In the genomic region with DNA sequence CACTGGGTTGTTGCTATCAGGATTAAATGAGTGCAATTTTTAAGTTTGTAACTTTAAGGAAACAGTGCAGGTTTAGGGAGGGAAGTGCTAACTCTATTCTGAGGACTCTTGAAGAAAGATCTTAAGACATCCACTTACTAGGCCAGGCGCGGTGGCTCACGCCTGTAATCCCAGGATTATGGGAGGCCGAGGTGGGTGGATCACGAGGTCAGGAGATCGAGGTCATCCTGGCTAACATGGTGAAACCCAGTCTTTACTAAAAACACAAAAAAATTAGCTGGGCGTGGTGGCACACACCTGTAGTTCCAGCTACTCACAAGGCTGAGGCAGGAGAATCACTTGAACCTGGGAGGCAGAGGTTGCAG, we compare ENCODE assay signal across 8 cellular contexts. TPM values are rescaled to one million over a fixed set of nuclear protein-coding genes. Genes with fewer than 3 reads are reported as not detected.
A peak's percentile ranks its signal among the peaks of the same experiment; 100 is the strongest.
DNase-seq lines count a peak whose midpoint lies in the region; ATAC-seq, FAIRE-seq and TF ChIP-seq lines count a peak whose summit lies in the region.
"Not testable (repeated sequence)": the region's sequence is repeated elsewhere in the genome, so short reads cannot be mapped to it uniquely, and the experiment has no call there.

No MANE protein-coding gene starts in this region.

- not testable (repeated sequence) for H2BK15ac ChIP-seq in H1 (ENCODE audit: low read length)

- not testable (repeated sequence) for H2AFZ ChIP-seq in OCI-LY1 (ENCODE audit: low read length); H1 (ENCODE audit: low read length)

- H3K36me3 Mint-ChIP-seq in CD14-positive monocyte; activated T-helper 17 cell treated with anti-CD3 and anti-CD28 coated beads, Interleukin-2, amount 50 U/mL, for 72 hours (ENCODE audit: low read depth); stimulated activated naive B cell treated with anti-CD40 and anti-IgM and Interleukin-4, amounts not matched to agents 10 μg/mL and 1 μg/mL and 100 μg/mL, for 72 hours: not testable (repeated sequence)

- not testable (repeated sequence) for H3K79me2 ChIP-seq in OCI-LY1 (ENCODE audit: insufficient read depth, low read length); H1 (ENCODE audit: control insufficient read depth in 1 of 2, insufficient read depth in 2 of 2, low read length in 2 of 2)

- H4K5ac ChIP-seq in H1 (ENCODE audit: insufficient read length, low read depth, low read length): not testable (repeated sequence)

- ATAC-seq in GM19043 (IDR thresholded peaks at IDR 0.05; ENCODE audit: low read depth, unreplicated experiment): peak; percentile 4
- ATAC-seq in HG03378 (IDR thresholded peaks at IDR 0.05; ENCODE audit: unreplicated experiment): peak; percentile 1
- ATAC-seq in activated T-helper 17 cell treated with anti-CD3 and anti-CD28 coated beads, Interleukin-2, amount 50 U/mL, for 72 hours (replicated peaks); stimulated activated naive B cell treated with anti-CD40 and anti-IgM and Interleukin-4, amounts not matched to agents 10 μg/mL and 1 μg/mL and 100 μg/mL, for 72 hours (replicated peaks): not testable (repeated sequence)

- H3K4me2 ChIP-seq in OCI-LY1 (ENCODE audit: low read length): peak overlapping the region; percentile 1; the same call in 1 of the 2 replicates
- H3K4me2 ChIP-seq in H1 (ENCODE audit: insufficient read depth in 1 of 2, low read depth in 2 of 2, low read length in 2 of 2): peak overlapping the region; percentile 11 to 58; a peak in 3 of 4 replicates

- not testable (repeated sequence) for H3K23ac ChIP-seq in H1 (ENCODE audit: insufficient read length)

- not testable (repeated sequence) for H3K23me2 ChIP-seq in H1 (ENCODE audit: low read depth, low read length)

- H3K9me2 ChIP-seq in OCI-LY1 (ENCODE audit: low read depth, low read length): not testable (repeated sequence)

- not testable (repeated sequence) for H3K4me3 ChIP-seq in OCI-LY1 (ENCODE audit: low read depth, low read length, poor library complexity, severe bottlenecking); WERI-Rb-1 (ENCODE audit: low read depth, low read length); H1 (ENCODE audit: extremely low read depth in 1 of 4, insufficient read depth in 2 of 4, low read depth in 3 of 4, low read length in 4 of 4)

- H3K9me3 ChIP-seq in OCI-LY1 (ENCODE audit: low read length); WERI-Rb-1 (ENCODE audit: severe bottlenecking); H1 (ENCODE audit: insufficient read depth in 2 of 2, low read depth in 1 of 2, low read length in 1 of 2): not testable (repeated sequence)

- FAIRE-seq in H1 (lab: Jason Lieb, UNC): not testable (repeated sequence)

- POLR2A ChIA-PET in H1 (lab: Charles Lee; ENCODE audit: partially characterized antibody): not testable (repeated sequence)

- H3K36me3 ChIP-seq in OCI-LY1 (ENCODE audit: insufficient read depth, low read length); WERI-Rb-1; H1 (ENCODE audit: control insufficient read depth in 2 of 4, insufficient read depth in 4 of 4, low read length in 3 of 4): not testable (repeated sequence)

- not testable (repeated sequence) for TF ChIP-seq CTCF in CD14-positive monocyte (IDR thresholded peaks at IDR 0.05); OCI-LY1 (IDR thresholded peaks at IDR 0.05; ENCODE audit: low read length); WERI-Rb-1 (IDR thresholded peaks at IDR 0.05; ENCODE audit: low read depth, low read length); H1 (IDR thresholded peaks at IDR 0.05; ENCODE audit: control extremely low read depth in 1 of 3, insufficient read depth in 1 of 3, low read depth in 1 of 3, low read length in 3 of 3)

- H3K4me1 ChIP-seq in OCI-LY1 (ENCODE audit: insufficient read depth, low read length, severe bottlenecking) (peaks cover 31% of the 10 kb centered on the region), H1 (replicated peaks in 1 of 4; ENCODE audit: control insufficient read depth in 3 of 4, insufficient read depth in 4 of 4, low read length in 3 of 4) (peaks cover 9 to 24% (median 17%) of the 10 kb centered on the region in 4 experiments)

- not testable (repeated sequence) for H2BK20ac ChIP-seq in H1 (ENCODE audit: low read length)

- H3K18ac ChIP-seq in H1 (ENCODE audit: extremely low read depth, low read length): not testable (repeated sequence)

- not testable (repeated sequence) for H4K8ac ChIP-seq in H1 (ENCODE audit: extremely low read depth, insufficient read depth, low read length)

- H3K27me3 ChIP-seq in OCI-LY1 (ENCODE audit: insufficient read depth, low read length); WERI-Rb-1 (ENCODE audit: insufficient read depth, low read depth, severe bottlenecking); H1 (replicated peaks in 1 of 4; ENCODE audit: control insufficient read depth in 3 of 4, extremely low read depth in 1 of 4, insufficient read depth in 3 of 4, low read length in 3 of 4): not testable (repeated sequence)

- H3K4me3 Mint-ChIP-seq in CD14-positive monocyte: not testable (repeated sequence)
- peak overlapping the region; percentile 49 for H3K4me3 Mint-ChIP-seq in activated T-helper 17 cell treated with anti-CD3 and anti-CD28 coated beads, Interleukin-2, amount 50 U/mL, for 72 hours
- peak overlapping the region; percentile 38 to 44 for H3K4me3 Mint-ChIP-seq in stimulated activated naive B cell treated with anti-CD40 and anti-IgM and Interleukin-4, amounts not matched to agents 10 μg/mL and 1 μg/mL and 100 μg/mL, for 72 hours

- not testable (repeated sequence) for DNase-seq in CD14-positive monocyte (ENCODE audit: low spot score); H1 (ENCODE audit: low read depth in 1 of 2, low spot score in 2 of 2); stimulated activated naive B cell treated with anti-CD40 and anti-IgM and Interleukin-4, amounts not matched to agents 10 μg/mL and 1 μg/mL and 100 μg/mL, for 72 hours
- DNase-seq in WERI-Rb-1: peak; percentile 58

- peak overlapping the region in 6 of 7 donors; percentile 50 to 90 (median 74) for H3K27ac Mint-ChIP-seq in CD14-positive monocyte
- peak overlapping the region; percentile 51 for H3K27ac Mint-ChIP-seq in activated T-helper 17 cell treated with anti-CD3 and anti-CD28 coated beads, Interleukin-2, amount 50 U/mL, for 72 hours
- H3K27ac Mint-ChIP-seq in stimulated activated naive B cell treated with anti-CD40 and anti-IgM and Interleukin-4, amounts not matched to agents 10 μg/mL and 1 μg/mL and 100 μg/mL, for 72 hours: peak overlapping the region; percentile 77

- not testable (repeated sequence) for H3K9ac ChIP-seq in OCI-LY1 (ENCODE audit: low read length); H1 (replicated peaks in 1 of 4; ENCODE audit: extremely low read depth in 1 of 4, low read depth in 3 of 4, low read length in 3 of 4)

- H2AK5ac ChIP-seq in H1 (ENCODE audit: low read depth, low read length): not testable (repeated sequence)

- not testable (repeated sequence) for H3K56ac ChIP-seq in H1 (replicated peaks; ENCODE audit: insufficient read length, low read depth, low read length)

- H3K79me1 ChIP-seq in H1 (ENCODE audit: low read depth, low read length): not testable (repeated sequence)

- not testable (repeated sequence) for TF ChIP-seq RAD21 in H1 (IDR thresholded peaks at IDR 0.05 in 1 of 2, conservative IDR thresholded peaks at IDR 0.05 in 1 of 2; ENCODE audit: low read depth in 2 of 2, low read length in 2 of 2)

- not testable (repeated sequence) for H3F3A ChIP-seq in OCI-LY1 (ENCODE audit: insufficient read depth, low read length)

- H4K91ac ChIP-seq in H1 (replicated peaks; ENCODE audit: insufficient read length, low read length): not testable (repeated sequence)

- H2BK5ac ChIP-seq in H1 (ENCODE audit: low read depth, low read length): not testable (repeated sequence)

- CTCF ChIA-PET in H1 (lab: Charles Lee; ENCODE audit: partially characterized antibody): interaction anchor here (1.0 to 14.7 kb wide), 8 partner anchors 20 to 351 kb away, joined by 3 to 182 read pairs (median 6); no protein-coding TSS in a partner anchor

- H3K27ac ChIP-seq in OCI-LY1 (ENCODE audit: low read depth, low read length, poor library complexity, severe bottlenecking); WERI-Rb-1; H1 (ENCODE audit: low read depth, low read length): not testable (repeated sequence)

- not testable (repeated sequence) for H2BK120ac ChIP-seq in H1 (replicated peaks; ENCODE audit: low read depth, low read length)

- TF ChIP-seq POLR2A in H1 (IDR thresholded peaks at IDR 0.05; ENCODE audit: control extremely low read depth in 1 of 2, low read depth in 2 of 2, low read length in 2 of 2): not testable (repeated sequence)

- not testable (repeated sequence) for H3K14ac ChIP-seq in H1 (ENCODE audit: insufficient read length)

- intact Hi-C loops in CD14-positive monocyte (cut with micrococcal nuclease): loop anchor here (5.0 to 10.0 kb wide), 3 partner anchors 32 to 355 kb away; no protein-coding TSS in a partner anchor

- not testable (repeated sequence) for H3K9me3 Mint-ChIP-seq in CD14-positive monocyte; activated T-helper 17 cell treated with anti-CD3 and anti-CD28 coated beads, Interleukin-2, amount 50 U/mL, for 72 hours; stimulated activated naive B cell treated with anti-CD40 and anti-IgM and Interleukin-4, amounts not matched to agents 10 μg/mL and 1 μg/mL and 100 μg/mL, for 72 hours

- peaks cover 47% of the 10 kb centered on the region for H3K4me1 Mint-ChIP-seq in CD14-positive monocyte
- peaks cover 14% of the 10 kb centered on the region for H3K4me1 Mint-ChIP-seq in activated T-helper 17 cell treated with anti-CD3 and anti-CD28 coated beads, Interleukin-2, amount 50 U/mL, for 72 hours
- H3K4me1 Mint-ChIP-seq in stimulated activated naive B cell treated with anti-CD40 and anti-IgM and Interleukin-4, amounts not matched to agents 10 μg/mL and 1 μg/mL and 100 μg/mL, for 72 hours: peaks cover 42 to 81% of the 10 kb centered on the region in 2 donors

- TF ChIP-seq EP300 in H1 (IDR thresholded peaks at IDR 0.05; ENCODE audit: borderline replicate concordance in 1 of 2, low read depth in 2 of 2, low read length in 2 of 2): not testable (repeated sequence)

- not testable (repeated sequence) for H4K20me1 ChIP-seq in OCI-LY1 (ENCODE audit: insufficient read depth, low read length); H1 (replicated peaks in 1 of 2; ENCODE audit: control insufficient read depth in 1 of 2, insufficient read depth in 2 of 2, low read length in 2 of 2)

- H3K4ac ChIP-seq in H1 (replicated peaks; ENCODE audit: insufficient read length, low read depth, low read length): not testable (repeated sequence)

- H3K27me3 Mint-ChIP-seq in CD14-positive monocyte (ENCODE audit: low read depth in 3 of 3); activated T-helper 17 cell treated with anti-CD3 and anti-CD28 coated beads, Interleukin-2, amount 50 U/mL, for 72 hours; stimulated activated naive B cell treated with anti-CD40 and anti-IgM and Interleukin-4, amounts not matched to agents 10 μg/mL and 1 μg/mL and 100 μg/mL, for 72 hours: not testable (repeated sequence)

- WGBS in H1 (ENCODE audit: extremely low coverage in 1 of 2, insufficient coverage in 1 of 2, insufficient read length in 1 of 2, insufficient replicate concordance in 2 of 2, low coverage in 1 of 2, low lambda C conversion rate in 2 of 2, missing lambda C conversion rate in 1 of 2), 2 experiments: 76% methylated on average over 7 of the region's 7 CpGs; no CpG with 5 or more reads in 1 of the 2 experiments

- peak overlapping the region; percentile 22; the same call in 1 of the 2 replicates for H2BK12ac ChIP-seq in H1 (ENCODE audit: low read depth, low read length)

RNA-seq across cellular contexts. Expression of a gene that starts 5.5 kb away (rescaled TPM):
- polyA plus RNA-seq in CD14-positive monocyte (10 to 100 TPM; 43.0 to 89.0 TPM), H1 (2011; rRNA removed) (10.1 and 10.3 TPM in 2 replicates)
- 100 to 1,000 TPM; 147 to 620 TPM for total RNA-seq in activated T-helper 17 cell treated with anti-CD3 and anti-CD28 coated beads, Interleukin-2, amount 50 U/mL, for 72 hours
- 7.9 and 8.6 TPM in 2 replicates for total RNA-seq in H1 (2021; fragmentation: NEBNext Ultra II Directional; extraction: Animal tissue kit (Norgen Biotek cat#: 25700))
- 11.5 TPM for polyA plus RNA-seq in H1 (2011; cell fraction: cytosol; rRNA removed)
- polyA plus RNA-seq in H1 (2011; cell fraction: nucleus; rRNA removed): 5.3 TPM
- polyA plus RNA-seq in H1 (2012, experiment 1 of 2): 6.0 to 11.2 TPM (median 8.8 TPM) in 4 replicates
- polyA plus RNA-seq in H1 (2012, experiment 2 of 2): 5.3 TPM
- 6.9 TPM for polyA plus RNA-seq in H1 (2013, experiment 1 of 2)
- polyA plus RNA-seq in H1 (2013, experiment 2 of 2): 7.0 TPM
- 3.8 and 10.3 TPM in 2 replicates for polyA minus RNA-seq in H1 (2011; rRNA and poly(A)+ RNA removed)
- polyA minus RNA-seq in H1 (2011; cell fraction: cytosol; rRNA and poly(A)+ RNA removed): 6.8 TPM
- 2.9 TPM for polyA minus RNA-seq in H1 (2011; cell fraction: nucleus; rRNA and poly(A)+ RNA removed)

Comparison
In these comparisons a context has a peak if more than half of its experiments do, and no peak if none do; other contexts are left out.
1. RNA of a gene that starts 5.5 kb away (total RNA-seq): 147 to 620 TPM in activated T-helper 17 cell treated with anti-CD3 and anti-CD28 coated beads, Interleukin-2, amount 50 U/mL, for 72 hours; 7.9 to 8.6 TPM in H1; every median in the first group is over 10 times any median in the second.
2. Peak in every context shown above with its lines, with median percentiles within 50 percentile points of each other: H3K27ac Mint-ChIP-seq.